Comparison of ENCODE assay signal across 1 cellular context in genomic region chr18:49767111-49768050, GRCh38.
TF ChIP-seq lines count a peak whose summit lies in the region.

No MANE protein-coding gene starts in this region.

TF ChIP-seq in H1, 55 proteins besides CTCF, POLR2A, EP300 and RAD21:
- no peak for TF ChIP-seq CBX5 (IDR thresholded peaks at IDR 0.05; ENCODE audit: low read depth, low read length)
